23 cellular contexts compared by ENCODE assay signal in the genomic region with DNA sequence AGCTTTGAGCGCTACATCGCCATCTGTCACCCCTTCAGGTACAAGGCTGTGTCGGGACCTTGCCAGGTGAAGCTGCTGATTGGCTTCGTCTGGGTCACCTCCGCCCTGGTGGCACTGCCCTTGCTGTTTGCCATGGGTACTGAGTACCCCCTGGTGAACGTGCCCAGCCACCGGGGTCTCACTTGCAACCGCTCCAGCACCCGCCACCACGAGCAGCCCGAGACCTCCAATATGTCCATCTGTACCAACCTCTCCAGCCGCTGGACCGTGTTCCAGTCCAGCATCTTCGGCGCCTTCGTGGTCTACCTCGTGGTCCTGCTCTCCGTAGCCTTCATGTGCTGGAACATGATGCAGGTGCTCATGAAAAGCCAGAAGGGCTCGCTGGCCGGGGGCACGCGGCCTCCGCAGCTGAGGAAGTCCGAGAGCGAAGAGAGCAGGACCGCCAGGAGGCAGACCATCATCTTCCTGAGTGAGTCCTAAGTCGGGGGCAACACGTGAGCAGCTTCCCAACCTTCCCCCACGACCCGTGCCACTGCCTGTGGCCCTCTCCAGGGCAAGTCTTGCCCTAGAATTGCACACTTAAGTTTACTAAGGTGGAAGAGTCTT. TPM values are rescaled to one million over a fixed set of nuclear protein-coding genes. Genes with fewer than 3 reads are reported as not detected.
DNase-seq lines count a peak whose midpoint lies in the region; ATAC-seq, FAIRE-seq and TF ChIP-seq lines count a peak whose summit lies in the region.
"Had no signal": no experiment of that assay in that cellular context is flagged by ENCODE, and none has a peak within 500 bp of the region (broad histone marks: within the 10 kb centered on the region; RNA-seq: fewer than 3 reads in every experiment).

No MANE protein-coding gene starts in this region.

- H3K9me3 ChIP-seq in body of pancreas = no peaks in the 10 kb centered on the region
- no peaks in the 10 kb centered on the region for H3K9me3 ChIP-seq in mesenchymal stem cell (ENCODE audit: control insufficient read depth, low read length)
- no peaks in the 10 kb centered on the region for H3K9me3 ChIP-seq in small intestine (ENCODE audit: control insufficient read depth, low read depth)
- H3K9me3 ChIP-seq: esophagus muscularis mucosa, psoas muscle had no signal

- H3K27ac ChIP-seq in body of pancreas = peak overlapping the region in 3 of 4 donors; percentile 86 to 96 (median 94)
- no peak overlapping the region for H3K27ac ChIP-seq in mesenchymal stem cell (ENCODE audit: low read length, poor library complexity, severe bottlenecking)
- H3K27ac ChIP-seq in small intestine (ENCODE audit: low read depth in 1 of 2, low read length in 1 of 2) = peak overlapping the region in 1 of 2 donors; percentile 85
- H3K27ac ChIP-seq: dorsolateral prefrontal cortex, esophagus muscularis mucosa had no signal

- H3K27me3 ChIP-seq in body of pancreas (no peaks in the 10 kb centered on the region), mesenchymal stem cell (ENCODE audit: control insufficient read depth in 1 of 2, insufficient read depth in 1 of 2, low read length in 2 of 2) (no peaks in the 10 kb centered on the region), small intestine (ENCODE audit: control insufficient read depth in 2 of 2, insufficient read depth in 2 of 2, low read length in 2 of 2) (no peaks in the 10 kb centered on the region)
- H3K27me3 ChIP-seq: cardiac muscle cell had no signal

- no peak overlapping the region for H3K4me2 ChIP-seq in mesenchymal stem cell (ENCODE audit: low read length, poor library complexity, severe bottlenecking)

- peak overlapping the region; percentile 40 to 92 for H3K18ac ChIP-seq in mesenchymal stem cell (ENCODE audit: low read depth in 1 of 2, low read length in 2 of 2)

- H2BK15ac ChIP-seq in mesenchymal stem cell (ENCODE audit: low read depth, poor library complexity, severe bottlenecking) = peak overlapping the region; percentile 15

- no peak overlapping the region; the same call in 1 of the 2 replicates for H3K27ac Mint-ChIP-seq in HFFc6
- H3K27ac Mint-ChIP-seq: activated naive CD8-positive, alpha-beta T cell treated with anti-CD3 and anti-CD28 coated beads for 36 hours; CD8-positive, alpha-beta T cell had no signal

- ATAC-seq in body of pancreas (no peak), GM18502 (IDR thresholded peaks at IDR 0.05; ENCODE audit: poor library complexity, unreplicated experiment) (no peak), SK-N-SH treated with all-trans-retinoic acid at 6 μM for 48 hours (no peak), GM18867 (IDR thresholded peaks at IDR 0.05; ENCODE audit: unreplicated experiment) (no peak)
- ATAC-seq: CD8-positive, alpha-beta T cell; naive thymus-derived CD4-positive, alpha-beta T cell; psoas muscle had no signal

- H3K27me3 Mint-ChIP-seq in HFFc6 (ENCODE audit: insufficient read depth) = no peaks in the 10 kb centered on the region

- H2BK12ac ChIP-seq in mesenchymal stem cell (ENCODE audit: low read length in 2 of 2) = peak overlapping the region; percentile 7 to 85

- no peaks in the 10 kb centered on the region for H3K9me3 Mint-ChIP-seq in HFFc6
- H3K9me3 Mint-ChIP-seq: activated naive CD8-positive, alpha-beta T cell treated with anti-CD3 and anti-CD28 coated beads for 36 hours; CD8-positive, alpha-beta T cell had no signal

- H3K4me3 Mint-ChIP-seq in HFFc6 = peak overlapping the region; percentile 59
- H3K4me3 Mint-ChIP-seq: activated naive CD8-positive, alpha-beta T cell treated with anti-CD3 and anti-CD28 coated beads for 36 hours; CD8-positive, alpha-beta T cell; naive thymus-derived CD4-positive, alpha-beta T cell had no signal

- H3K9ac ChIP-seq in mesenchymal stem cell (ENCODE audit: low read length) = no peak overlapping the region

- H2AFZ ChIP-seq in mesenchymal stem cell (ENCODE audit: low read depth, low read length) = no peak overlapping the region

- H3K4me3 ChIP-seq in body of pancreas = peak overlapping the region in 1 of 2 donors; percentile 0
- H3K4me3 ChIP-seq in mesenchymal stem cell (ENCODE audit: insufficient read depth in 1 of 2, low read depth in 1 of 2, low read length in 2 of 2) = peak overlapping the region in 1 of 2 experiments; percentile 78
- peak overlapping the region in 1 of 2 donors; percentile 46 for H3K4me3 ChIP-seq in small intestine (ENCODE audit: low read depth in 1 of 2, low read length in 2 of 2)

- H2BK120ac ChIP-seq in mesenchymal stem cell (ENCODE audit: low read depth, low read length) = no peak overlapping the region

- 92 to 93% methylated on average over 24 to 30 of the region's 30 CpGs for WGBS in body of pancreas, 2 donors
- WGBS in mesenchymal stem cell = 97% methylated on average over 30 of the region's 30 CpGs
- WGBS in small intestine, 3 donors = 55 to 91% (median 70%) methylated on average over 30 of the region's 30 CpGs

- H2BK5ac ChIP-seq in mesenchymal stem cell (ENCODE audit: low read depth, low read length, poor library complexity, severe bottlenecking) = no peak overlapping the region

- peaks cover 76% of the 10 kb centered on the region for H3K4me1 Mint-ChIP-seq in HFFc6 (ENCODE audit: low read depth)
- H3K4me1 Mint-ChIP-seq: activated naive CD8-positive, alpha-beta T cell treated with anti-CD3 and anti-CD28 coated beads for 36 hours had no signal

- H3K4ac ChIP-seq in mesenchymal stem cell (ENCODE audit: low read depth in 1 of 2, low read length in 2 of 2) = peak overlapping the region in 1 of 2 experiments; percentile 29

- H2AK5ac ChIP-seq in mesenchymal stem cell (ENCODE audit: low read length, severe bottlenecking) = peak overlapping the region; percentile 35

- intact Hi-C loops in body of pancreas (cut with DNase I) = no loop called here

- H3K14ac ChIP-seq in mesenchymal stem cell (ENCODE audit: low read length in 2 of 2) = peak overlapping the region in 1 of 2 experiments; percentile 39

- H3K4me1 ChIP-seq in body of pancreas = peaks cover 49% of the 10 kb centered on the region
- peaks cover 21% of the 10 kb centered on the region for H3K4me1 ChIP-seq in mesenchymal stem cell (ENCODE audit: control insufficient read depth, insufficient read depth, low read depth, low read length)
- H3K4me1 ChIP-seq in small intestine (ENCODE audit: control insufficient read depth in 2 of 2, insufficient read depth in 1 of 2, low read depth in 1 of 2, low read length in 1 of 2) = no peaks in the 10 kb centered on the region

- TF ChIP-seq CTCF in HFFc6 (IDR thresholded peaks at IDR 0.05) (no peak), body of pancreas (IDR thresholded peaks at IDR 0.05) (no peak)

- FAIRE-seq in small intestine (lab: Jason Lieb, UNC) = no peak
- FAIRE-seq: H54 had no signal

- peak overlapping the region; percentile 81 for H4K91ac ChIP-seq in mesenchymal stem cell (ENCODE audit: low read length)

- DNase-seq in HFFc6 (no peak), body of pancreas (peak in 2 of 4 donors; percentile 14 to 20), mesenchymal stem cell (no peak), small intestine (peak; percentile 31), islet precursor cell (no peak)
- DNase-seq: activated CD4-positive, CD25-positive, alpha-beta regulatory T cell; activated naive CD8-positive, alpha-beta T cell treated with anti-CD3 and anti-CD28 coated beads for 36 hours; CD8-positive, alpha-beta T cell; left ventricle myocardium superior; naive thymus-derived CD4-positive, alpha-beta T cell; NCI-H1930; NCI-H510A treated with DMSO at 0.1 percent for 48 hours; SIG-M5 had no signal

- H4K8ac ChIP-seq in mesenchymal stem cell (ENCODE audit: low read length) = peak overlapping the region; percentile 32

- TF ChIP-seq POLR2A in body of pancreas (IDR thresholded peaks at IDR 0.05) = no peak

- peaks cover 4% of the 10 kb centered on the region; the same call in 1 of the 2 replicates for H3K36me3 Mint-ChIP-seq in HFFc6 (ENCODE audit: low read depth)
- H3K36me3 Mint-ChIP-seq: activated naive CD8-positive, alpha-beta T cell treated with anti-CD3 and anti-CD28 coated beads for 36 hours; CD8-positive, alpha-beta T cell had no signal

- H3K36me3 ChIP-seq in body of pancreas (replicated peaks in 1 of 2; ENCODE audit: insufficient read depth in 1 of 2, low read depth in 2 of 2) (no peaks in the 10 kb centered on the region), mesenchymal stem cell (ENCODE audit: control insufficient read depth in 1 of 2, insufficient read depth in 2 of 2, low read depth in 1 of 2, low read length in 2 of 2) (no peaks in the 10 kb centered on the region), small intestine (ENCODE audit: control insufficient read depth in 2 of 2, insufficient read depth in 2 of 2, low read length in 2 of 2) (no peaks in the 10 kb centered on the region)
- H3K36me3 ChIP-seq: cardiac muscle cell, esophagus muscularis mucosa had no signal

- no peaks in the 10 kb centered on the region for H3K79me1 ChIP-seq in mesenchymal stem cell (replicated peaks; ENCODE audit: low read length, poor library complexity, severe bottlenecking)

- peak overlapping the region in 1 of 2 experiments; percentile 61 for H3K23ac ChIP-seq in mesenchymal stem cell (ENCODE audit: low read length in 2 of 2)

TF ChIP-seq in SK-N-SH treated with all-trans-retinoic acid at 6 μM for 48 hours, 23 proteins besides CTCF, POLR2A, EP300 and RAD21 (continues in another document):
- TF ChIP-seq, protein P1, sequence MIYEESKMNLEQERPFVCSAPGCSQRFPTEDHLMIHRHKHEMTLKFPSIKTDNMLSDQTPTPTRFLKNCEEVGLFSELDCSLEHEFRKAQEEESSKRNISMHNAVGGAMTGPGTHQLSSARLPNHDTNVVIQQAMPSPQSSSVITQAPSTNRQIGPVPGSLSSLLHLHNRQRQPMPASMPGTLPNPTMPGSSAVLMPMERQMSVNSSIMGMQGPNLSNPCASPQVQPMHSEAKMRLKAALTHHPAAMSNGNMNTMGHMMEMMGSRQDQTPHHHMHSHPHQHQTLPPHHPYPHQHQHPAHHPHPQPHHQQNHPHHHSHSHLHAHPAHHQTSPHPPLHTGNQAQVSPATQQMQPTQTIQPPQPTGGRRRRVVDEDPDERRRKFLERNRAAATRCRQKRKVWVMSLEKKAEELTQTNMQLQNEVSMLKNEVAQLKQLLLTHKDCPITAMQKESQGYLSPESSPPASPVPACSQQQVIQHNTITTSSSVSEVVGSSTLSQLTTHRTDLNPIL (CRISPR knock-in tag; IDR thresholded peaks at IDR 0.05; ENCODE audit: low read depth) = no peak
- no peak for TF ChIP-seq ZNF565 (CRISPR knock-in tag; conservative IDR thresholded peaks at IDR 0.05; ENCODE audit: low read depth)
- no peak for TF ChIP-seq ARNTL (CRISPR knock-in tag; IDR thresholded peaks at IDR 0.05; ENCODE audit: borderline replicate concordance, low read depth)
- TF ChIP-seq ZNF70 (CRISPR knock-in tag; IDR thresholded peaks at IDR 0.05) = no peak
- TF ChIP-seq ISL1 (CRISPR knock-in tag; IDR thresholded peaks at IDR 0.05) = no peak
- TF ChIP-seq GLIS3 (CRISPR knock-in tag; IDR thresholded peaks at IDR 0.05) = no peak
- TF ChIP-seq SNAI2 (CRISPR knock-in tag; IDR thresholded peaks at IDR 0.05) = no peak
- TF ChIP-seq TOX (CRISPR knock-in tag; IDR thresholded peaks at IDR 0.05; ENCODE audit: borderline replicate concordance) = no peak
- no peak for TF ChIP-seq ZNF8 (CRISPR knock-in tag; IDR thresholded peaks at IDR 0.05)
- no peak for TF ChIP-seq ESRRG (CRISPR knock-in tag; IDR thresholded peaks at IDR 0.05)

RNA-seq across cellular contexts. Expression of a gene that starts 0.9 kb away (rescaled TPM):
- total RNA-seq in HFFc6 (2021; fragmentation: NEBNext Ultra II Directional; extraction: Animal tissue kit (Norgen Biotek cat#: 25700)) = 1 to 10 TPM; 2.2 to 3.0 (median 2.5) TPM
- total RNA-seq in body of pancreas = 1 to 10 TPM; 7.3 to 9.6 TPM
- polyA plus RNA-seq in mesenchymal stem cell (2013, experiment 1 of 2) = 3.8 TPM
- polyA plus RNA-seq in mesenchymal stem cell (2013, experiment 2 of 2) = 4.0 TPM
- 1 to 10 TPM; 3.8 to 6.2 (median 4.3) TPM for polyA plus RNA-seq in small intestine
- total RNA-seq: activated CD8-positive, alpha-beta memory T cell treated with anti-CD3 and anti-CD28 coated beads for 36 hours; activated naive CD8-positive, alpha-beta T cell treated with anti-CD3 and anti-CD28 coated beads for 36 hours; CD8-positive, alpha-beta T cell; left ventricle myocardium superior; naive thymus-derived CD4-positive, alpha-beta T cell; psoas muscle; T-helper 2 cell treated with Interferon-gamma antibody and Interleukin-4, amounts not matched to agents 100 ng/mL and 5 ng/mL, for 36 hours had no signal
- polyA plus RNA-seq: naive thymus-derived CD4-positive, alpha-beta T cell had no signal
